Comparison of ENCODE assay signal across 9 cellular contexts in genomic region chr15:87672309-87672897, GRCh38.
DNase-seq lines count a peak whose midpoint lies in the region; ATAC-seq and TF ChIP-seq lines count a peak whose summit lies in the region.
"Had no signal": no experiment of that assay in that cellular context is flagged by ENCODE, and none has a peak within 500 bp of the region (broad histone marks: within the 10 kb centered on the region; RNA-seq: fewer than 3 reads in every experiment).

No MANE protein-coding gene starts in this region.

- no peak overlapping the region for H3K27ac ChIP-seq in PC-9
- H3K27ac ChIP-seq: skin epidermis had no signal

- no peaks in the 10 kb centered on the region for H3F3A ChIP-seq in PC-9 (ENCODE audit: insufficient read depth, low read depth)

- CTCF ChIA-PET in PC-9 (lab: Charles Lee): no interaction called here

- no peaks in the 10 kb centered on the region for H3K4me1 ChIP-seq in PC-9 (replicated peaks; ENCODE audit: insufficient read depth)

- ATAC-seq in GM21717 (IDR thresholded peaks at IDR 0.05; ENCODE audit: unreplicated experiment) (no peak), GM21390 (IDR thresholded peaks at IDR 0.05; ENCODE audit: unreplicated experiment) (no peak)

- BruUV-seq in PC-9 (replicated peaks; lab: Mats Ljungman, UMichigan): no TSS peak

- H3K4me2 ChIP-seq in PC-9: no peak overlapping the region

- no peaks in the 10 kb centered on the region for H4K20me1 ChIP-seq in PC-9 (ENCODE audit: insufficient read depth)

- POLR2A ChIA-PET in PC-9 (lab: Charles Lee; ENCODE audit: unreplicated experiment): no interaction called here

- H3K9me3 ChIP-seq in PC-9 (ENCODE audit: insufficient read depth, low read depth): no peaks in the 10 kb centered on the region

- no peaks in the 10 kb centered on the region for H3K36me3 ChIP-seq in PC-9 (ENCODE audit: low read depth)

- H3K4me3 ChIP-seq in PC-9 (no peak overlapping the region), fibroblast of villous mesenchyme (ENCODE audit: low read depth, low read length) (no peak overlapping the region), retinal pigment epithelial cell (ENCODE audit: low read length) (no peak overlapping the region)
- H3K4me3 ChIP-seq: skin epidermis had no signal

- H2AFZ ChIP-seq in PC-9: no peak overlapping the region

- DNase-seq in PC-9: no peak
- peak; percentile 40 for DNase-seq in fibroblast of villous mesenchyme (ENCODE audit: low read depth)
- DNase-seq in retinal pigment epithelial cell (ENCODE audit: low read depth): no peak
- DNase-seq in SHP77 treated with DMSO at 0.1 percent for 48 hours (lab: John Stamatoyannopoulos, UW): no peak
- no peak for DNase-seq in activated naive CD4-positive, alpha-beta T cell treated with anti-CD3 and anti-CD28 coated beads, Interleukin-2, amount 50 U/mL, for 16 hours

- intact Hi-C loops in PC-9 (cut with micrococcal nuclease; ENCODE audit: unreplicated experiment): no loop called here

- H3K79me2 ChIP-seq in PC-9 (ENCODE audit: low read depth): no peaks in the 10 kb centered on the region

- TF ChIP-seq CTCF in GM12873 (IDR thresholded peaks at IDR 0.05; ENCODE audit: insufficient read depth, low read depth, low read length, missing control alignments) (peak; percentile 4), PC-9 (conservative IDR thresholded peaks at IDR 0.05) (peak; percentile 62), fibroblast of villous mesenchyme (IDR thresholded peaks at IDR 0.05; ENCODE audit: insufficient read depth, low read depth, low read length) (peak; percentile 91), retinal pigment epithelial cell (conservative IDR thresholded peaks at IDR 0.05; ENCODE audit: low read depth, low read length) (peak; percentile 89)

- H3K27me3 ChIP-seq in PC-9 (ENCODE audit: insufficient read depth, low read depth): no peaks in the 10 kb centered on the region

- H3K9me2 ChIP-seq in PC-9 (ENCODE audit: insufficient read depth): no peaks in the 10 kb centered on the region

Comparison
In these comparisons a context has a peak if more than half of its experiments do, and no peak if none do; other contexts are left out.
1. CTCF ChIP-seq: peak in every context shown above with its lines; median percentile 91 in fibroblast of villous mesenchyme; 89 in retinal pigment epithelial cell; 62 in PC-9; 4 in GM12873.